8 cellular contexts compared by ENCODE assay signal in genomic region chr14:53954551-53955233, GRCh38. TPM values are rescaled to one million over a fixed set of nuclear protein-coding genes. Genes with fewer than 3 reads are reported as not detected.
DNase-seq lines count a peak whose midpoint lies in the region; ATAC-seq and TF ChIP-seq lines count a peak whose summit lies in the region.

No MANE protein-coding gene starts in this region.

- intact Hi-C loops in activated B cell treated with CpG ODN at 0.5 μM for 24 hours (cut with micrococcal nuclease) (loop anchor here (5.0 kb wide), 1 partner anchor 417 kb away; no protein-coding TSS in a partner anchor), left cardiac atrium (cut with DNase I) (loop anchor here (5.0 to 10.0 kb wide), 2 partner anchors 62 to 220 kb away; no protein-coding TSS in a partner anchor), gastrocnemius medialis (cut with DNase I; ENCODE audit: low total_unique reads) (loop anchor here (10.0 kb wide), 5 partner anchors 60 to 420 kb away; no protein-coding TSS in a partner anchor)

- CTCF ChIA-PET in activated B cell treated with CpG ODN at 0.5 μM for 24 hours (lab: Charles Lee) = no interaction called here

- no peak overlapping the region for H3K27ac Mint-ChIP-seq in activated B cell treated with CpG ODN at 0.5 μM for 24 hours

- no peaks in the 10 kb centered on the region for H3K36me3 ChIP-seq in gastrocnemius medialis

- ATAC-seq in activated B cell treated with CpG ODN at 0.5 μM for 24 hours (ENCODE audit: low read depth) (no peak), left cardiac atrium (no peak), gastrocnemius medialis (no peak)

- no peaks in the 10 kb centered on the region for H3K9me3 ChIP-seq in gastrocnemius medialis

- H3K9me3 Mint-ChIP-seq in activated B cell treated with CpG ODN at 0.5 μM for 24 hours = no peaks in the 10 kb centered on the region

- H3K27me3 ChIP-seq in gastrocnemius medialis = peaks cover 44 to 76% (median 54%) of the 10 kb centered on the region in 3 donors

- POLR2A ChIA-PET in activated B cell treated with CpG ODN at 0.5 μM for 24 hours (lab: Charles Lee) = interaction anchor here (0.6 to 1.1 kb wide), 3 partner anchors 8 to 340 kb away, joined by 3 to 5 read pairs (median 3); no protein-coding TSS in a partner anchor

- TF ChIP-seq CTCF in activated B cell treated with CpG ODN at 0.5 μM for 24 hours (IDR thresholded peaks at IDR 0.05) (no peak), gastrocnemius medialis (IDR thresholded peaks at IDR 0.05 in 4 of 5, conservative IDR thresholded peaks at IDR 0.05 in 1 of 5) (no peak)

- H3K36me3 Mint-ChIP-seq in activated B cell treated with CpG ODN at 0.5 μM for 24 hours (ENCODE audit: low read depth) = no peaks in the 10 kb centered on the region

- H3K27ac ChIP-seq in gastrocnemius medialis = peak overlapping the region; percentile 77 to 84 (median 80)

- in situ Hi-C loops in gastrocnemius medialis (cut with MboI; ENCODE audit: low sequenced_read_pairs in 4 of 4) = no loop called here

- peaks cover 4 to 35% of the 10 kb centered on the region in 2 donors for H3K4me1 ChIP-seq in gastrocnemius medialis

- peak overlapping the region; percentile 81 for H3K4me3 Mint-ChIP-seq in activated B cell treated with CpG ODN at 0.5 μM for 24 hours

- H3K27me3 Mint-ChIP-seq in activated B cell treated with CpG ODN at 0.5 μM for 24 hours = peaks cover 78% of the 10 kb centered on the region

- peaks cover 34% of the 10 kb centered on the region for H3K4me1 Mint-ChIP-seq in activated B cell treated with CpG ODN at 0.5 μM for 24 hours

- peak; percentile 47 for DNase-seq in activated CD4-positive, alpha-beta T cell treated with anti-CD3 and anti-CD28 coated beads for 48 hours
- no peak for DNase-seq in activated CD4-positive, alpha-beta T cell treated with anti-CD3 and anti-CD28 coated beads for 4 hours
- DNase-seq in activated B cell treated with CpG ODN at 0.5 μM for 24 hours = no peak
- peak; percentile 37 for DNase-seq in left cardiac atrium
- DNase-seq in gastrocnemius medialis = no peak
- DNase-seq in glomerular visceral epithelial cell (ENCODE audit: extremely low spot score) = no peak
- no peak for DNase-seq in stimulated activated CD4-positive, alpha-beta T cell treated with anti-CD3 and anti-CD28 coated beads, Interleukin-2, amount 100 ng/mL, for 48 hours
- no peak for DNase-seq in NK-92 (lab: John Stamatoyannopoulos, UW; ENCODE audit: unreplicated experiment)

- peak overlapping the region; percentile 60 to 68 (median 66) for H3K4me3 ChIP-seq in gastrocnemius medialis

- TF ChIP-seq POLR2A in gastrocnemius medialis (IDR thresholded peaks at IDR 0.05) = no peak

RNA-seq across cellular contexts. Expression of gene BMP4, which starts 1.9 kb away (rescaled TPM):
- total RNA-seq in activated B cell treated with CpG ODN at 0.5 μM for 24 hours = 0.42 TPM in 1 of 2 replicates, not detected in the other
- total RNA-seq in left cardiac atrium = 10 to 100 TPM in 1 of 2 donors, 1 to 10 TPM in 1; 9.2 to 12.5 TPM
- total RNA-seq in gastrocnemius medialis = 1 to 10 TPM; 2.0 to 9.4 (median 7.6) TPM

Comparison
In these comparisons a context has a peak if more than half of its experiments do, and no peak if none do; other contexts are left out.
1. DNase-seq: peak in activated CD4-positive, alpha-beta T cell treated with anti-CD3 and anti-CD28 coated beads for 48 hours (single experiment) and left cardiac atrium (single experiment); none in activated CD4-positive, alpha-beta T cell treated with anti-CD3 and anti-CD28 coated beads for 4 hours (0 of 2), activated B cell treated with CpG ODN at 0.5 μM for 24 hours (single experiment), gastrocnemius medialis (0 of 2), glomerular visceral epithelial cell (single experiment), stimulated activated CD4-positive, alpha-beta T cell treated with anti-CD3 and anti-CD28 coated beads, Interleukin-2, amount 100 ng/mL, for 48 hours (0 of 2) and NK-92 (single experiment).